8 cellular contexts compared by ENCODE assay signal in the genomic region with DNA sequence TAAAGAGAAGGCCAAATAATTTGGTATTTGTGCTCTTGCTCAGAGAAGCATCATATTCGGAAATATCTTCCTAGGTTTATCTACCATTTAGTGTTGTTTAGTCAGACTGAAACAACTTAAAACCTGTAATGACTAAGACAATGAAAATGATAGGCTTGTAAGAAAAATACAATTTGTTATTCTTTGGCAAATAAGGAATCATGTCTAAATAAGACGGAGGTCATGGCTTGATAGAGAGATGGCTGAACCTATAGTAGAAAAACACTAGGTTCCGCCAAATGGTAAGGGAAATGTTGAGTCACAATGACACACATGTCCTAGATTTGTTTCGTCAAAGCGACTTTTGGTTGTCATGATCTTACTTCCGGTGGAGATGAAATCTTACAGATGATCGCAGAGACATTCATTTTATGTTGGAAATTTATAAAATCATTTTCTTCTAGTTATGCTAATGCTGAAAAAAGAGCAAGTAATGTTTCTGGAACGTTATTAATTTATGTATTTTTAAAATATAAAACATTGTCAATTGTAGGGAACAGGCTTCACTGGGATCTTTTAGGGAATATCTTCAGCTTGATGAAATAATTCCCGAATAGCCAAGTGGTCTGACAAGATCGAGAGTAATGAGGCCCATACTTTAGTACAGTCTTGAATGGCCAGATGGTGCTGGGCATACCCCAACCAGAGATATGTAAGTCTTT. TPM values are rescaled to one million over a fixed set of nuclear protein-coding genes. Genes with fewer than 3 reads are reported as not detected.
A peak's percentile ranks its signal among the peaks of the same experiment; 100 is the strongest.
DNase-seq lines count a peak whose midpoint lies in the region; ATAC-seq and TF ChIP-seq lines count a peak whose summit lies in the region.

No MANE protein-coding gene starts in this region.

- TF ChIP-seq POLR2A in prostate gland (IDR thresholded peaks at IDR 0.05) = no peak

- 79% methylated on average over 10 of the region's 10 CpGs for WGBS in prostate gland

- TF ChIP-seq CTCF in chondrocyte (IDR thresholded peaks at IDR 0.05) (no peak), prostate gland (IDR thresholded peaks at IDR 0.05) (no peak)

- H3K27ac ChIP-seq in prostate gland = peak overlapping the region; percentile 73 to 76

- no peaks in the 10 kb centered on the region for H3K36me3 Mint-ChIP-seq in chondrocyte (ENCODE audit: low read depth)

- no peaks in the 10 kb centered on the region for H3K9me3 Mint-ChIP-seq in chondrocyte (ENCODE audit: low read depth)

- no peaks in the 10 kb centered on the region for H3K27me3 Mint-ChIP-seq in chondrocyte (ENCODE audit: low read depth)

- peak overlapping the region; percentile 12 to 14 for H3K4me3 ChIP-seq in prostate gland

- H3K27ac Mint-ChIP-seq in chondrocyte (ENCODE audit: unreplicated experiment) = peak overlapping the region; percentile 81

- no peaks in the 10 kb centered on the region for H3K27me3 ChIP-seq in prostate gland (replicated peaks; ENCODE audit: insufficient read depth)

- H3K4me1 ChIP-seq in prostate gland (replicated peaks) = no peaks in the 10 kb centered on the region

- H3K4me3 Mint-ChIP-seq in chondrocyte (ENCODE audit: unreplicated experiment) = peak overlapping the region; percentile 9

- no peaks in the 10 kb centered on the region for H3K9me3 ChIP-seq in prostate gland

- ATAC-seq in GM18511 (IDR thresholded peaks at IDR 0.05; ENCODE audit: unreplicated experiment) (peak; percentile 25), GM21576 (IDR thresholded peaks at IDR 0.05; ENCODE audit: unreplicated experiment) (no peak), HG03135 (IDR thresholded peaks at IDR 0.05; ENCODE audit: unreplicated experiment) (no peak)

- peak; percentile 84 for DNase-seq in NOMO-1 treated with DMSO at 0.1 percent for 48 hours (lab: John Stamatoyannopoulos, UW; ENCODE audit: unreplicated experiment)
- no peak for DNase-seq in chondrocyte (ENCODE audit: low spot score)
- no peak for DNase-seq in prostate gland (ENCODE audit: low spot score)
- DNase-seq in NCI-H1105 treated with DMSO at 0.1 percent for 48 hours (lab: John Stamatoyannopoulos, UW) = no peak
- no peak for DNase-seq in DMS114 treated with DMSO at 0.1 percent for 48 hours (lab: John Stamatoyannopoulos, UW; ENCODE audit: unreplicated experiment)

- peaks cover 53% of the 10 kb centered on the region for H3K4me1 Mint-ChIP-seq in chondrocyte (ENCODE audit: low read depth)

- intact Hi-C loops in prostate gland (cut with DNase I) = no loop called here

- H3K36me3 ChIP-seq in prostate gland = no peaks in the 10 kb centered on the region

RNA-seq across cellular contexts. Expression of a gene that starts 1.0 kb away (rescaled TPM):
- total RNA-seq in chondrocyte (10.3 to 16.1 TPM (median 16.0 TPM) in 3 replicates), prostate gland (10 to 100 TPM; 29.1 to 44.3 TPM)

RNA-seq across cellular contexts. Expression of a gene that starts 35.0 kb away (rescaled TPM):
- 51.7 to 66.3 TPM (median 61.6 TPM) in 3 replicates for total RNA-seq in chondrocyte
- 10 to 100 TPM; 28.5 to 38.0 TPM for total RNA-seq in prostate gland
